1 cellular context compared by ENCODE assay signal in genomic region chr7:92357260-92357659, GRCh38.
TF ChIP-seq lines count a peak whose summit lies in the region.

No MANE protein-coding gene starts in this region.

TF ChIP-seq in GM23338, 12 proteins besides CTCF, POLR2A, EP300 and RAD21 (continued from another document):
- TF ChIP-seq ZNF462 (CRISPR knock-in tag; IDR thresholded peaks at IDR 0.05) (no peak), ETS1 (IDR thresholded peaks at IDR 0.05) (no peak), CREB1 (CRISPR knock-in tag; IDR thresholded peaks at IDR 0.05; ENCODE audit: low read depth) (no peak), STAT1 (IDR thresholded peaks at IDR 0.05; ENCODE audit: unreplicated experiment) (no peak), JUNB (IDR thresholded peaks at IDR 0.05; ENCODE audit: unreplicated experiment) (no peak)
